8 cellular contexts compared by ENCODE assay signal in the genomic region with DNA sequence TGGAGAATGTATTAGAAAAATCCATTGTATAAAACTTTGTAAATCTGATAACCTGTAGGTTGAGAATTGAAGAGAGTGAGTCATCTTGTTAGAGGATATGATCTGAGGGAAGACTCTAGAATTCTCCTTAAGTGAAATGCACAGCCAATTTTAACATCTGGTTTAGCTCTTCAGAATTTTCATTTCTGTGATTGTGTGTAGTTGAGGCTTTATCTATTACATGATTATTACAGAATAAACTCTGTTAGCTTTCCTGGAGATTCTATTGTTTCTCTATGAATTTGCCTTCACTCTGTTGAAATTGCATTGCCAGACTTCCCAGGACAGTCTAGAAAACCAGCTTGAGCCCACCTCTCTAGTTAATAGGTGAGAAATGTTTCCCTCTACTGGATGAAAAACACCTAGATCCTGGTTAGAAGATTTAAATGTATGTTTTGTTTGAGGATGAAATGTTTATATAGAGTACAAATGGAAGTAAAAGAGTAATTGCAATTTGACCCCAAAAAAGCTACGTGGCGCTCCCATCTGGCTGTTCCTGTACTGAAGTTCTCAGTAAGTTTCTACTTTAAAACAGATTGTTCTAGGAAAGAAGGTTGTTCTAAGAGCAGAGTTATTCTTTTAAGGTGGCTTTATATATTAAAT. TPM values are rescaled to one million over a fixed set of nuclear protein-coding genes. Genes with fewer than 3 reads are reported as not detected.
DNase-seq lines count a peak whose midpoint lies in the region; ATAC-seq, FAIRE-seq and TF ChIP-seq lines count a peak whose summit lies in the region.

No MANE protein-coding gene starts in this region.

- H3K27ac Mint-ChIP-seq in activated CD4-positive, alpha-beta T cell treated with anti-CD3 and anti-CD28 coated beads for 36 hours: peak overlapping the region; percentile 99

- H3K4me3 ChIP-seq in bronchial epithelial cell (ENCODE audit: low read depth, low read length) (peak overlapping the region; percentile 87), muscle layer of duodenum (ENCODE audit: low read depth in 1 of 2, low read length in 2 of 2) (peak overlapping the region; percentile 70 to 95)

- CTCF ChIA-PET in activated CD4-positive, alpha-beta T cell treated with anti-CD3 and anti-CD28 coated beads for 36 hours (lab: Charles Lee): interaction anchor here (0.5 to 2.4 kb wide), 15 partner anchors 8 to 393 kb away, joined by 3 to 15 read pairs (median 3); no protein-coding TSS in a partner anchor

- no peak for FAIRE-seq in bronchial epithelial cell (lab: Jason Lieb, UNC)

- peak overlapping the region; percentile 98 for H3K4me3 Mint-ChIP-seq in activated CD4-positive, alpha-beta T cell treated with anti-CD3 and anti-CD28 coated beads for 36 hours

- intact Hi-C loops in activated CD4-positive, alpha-beta T cell treated with anti-CD3 and anti-CD28 coated beads for 36 hours (cut with DNase I, micrococcal nuclease): loop anchor here (1.0 to 10.0 kb wide), 4 partner anchors 8 to 596 kb away; no protein-coding TSS in a partner anchor

- no peak for DNase-seq in activated CD4-positive, alpha-beta T cell treated with anti-CD3 and anti-CD28 coated beads for 36 hours
- DNase-seq in activated CD4-positive, alpha-beta T cell treated with anti-CD3 and anti-CD28 coated beads, Interleukin-2, amount 50 U/mL, for 4 hours: no peak
- peak; percentile 41 for DNase-seq in NCI-H345 (lab: John Stamatoyannopoulos, UW)
- peak; percentile 66 for DNase-seq in bronchial epithelial cell (ENCODE audit: low read depth)
- DNase-seq in NCI-H2029 (lab: John Stamatoyannopoulos, UW): no peak

- POLR2A ChIA-PET in activated CD4-positive, alpha-beta T cell treated with anti-CD3 and anti-CD28 coated beads for 36 hours (lab: Charles Lee): interaction anchor here (1.5 kb wide), 1 partner anchor 39 kb away, joined by 12 read pairs; no protein-coding TSS in a partner anchor

- ATAC-seq in activated CD4-positive, alpha-beta T cell treated with anti-CD3 and anti-CD28 coated beads for 36 hours: no peak
- ATAC-seq in GM18517 (IDR thresholded peaks at IDR 0.05; ENCODE audit: unreplicated experiment) (no peak), esophagus mucosa (no peak)

- H3K9me3 ChIP-seq in muscle layer of duodenum (ENCODE audit: control insufficient read depth in 1 of 2, low read length in 2 of 2): no peaks in the 10 kb centered on the region

- H3K27me3 Mint-ChIP-seq in activated CD4-positive, alpha-beta T cell treated with anti-CD3 and anti-CD28 coated beads for 36 hours: no peaks in the 10 kb centered on the region

- peak overlapping the region; percentile 98 for H3K27ac ChIP-seq in muscle layer of duodenum (ENCODE audit: low read length)

- no peaks in the 10 kb centered on the region for H3K9me3 Mint-ChIP-seq in activated CD4-positive, alpha-beta T cell treated with anti-CD3 and anti-CD28 coated beads for 36 hours (ENCODE audit: low read depth)

- no peaks in the 10 kb centered on the region for H3K27me3 ChIP-seq in bronchial epithelial cell (ENCODE audit: control insufficient read depth, insufficient read depth, low read length)
- no peaks in the 10 kb centered on the region for H3K27me3 ChIP-seq in muscle layer of duodenum (ENCODE audit: low read depth, low read length)

- no peak for TF ChIP-seq CTCF in bronchial epithelial cell (IDR thresholded peaks at IDR 0.05; ENCODE audit: insufficient read depth, low read length, severe bottlenecking)

- peaks cover 49% of the 10 kb centered on the region for H3K4me1 Mint-ChIP-seq in activated CD4-positive, alpha-beta T cell treated with anti-CD3 and anti-CD28 coated beads for 36 hours

- H3K36me3 Mint-ChIP-seq in activated CD4-positive, alpha-beta T cell treated with anti-CD3 and anti-CD28 coated beads for 36 hours (ENCODE audit: low read depth): peaks cover 22% of the 10 kb centered on the region

- H3K4me1 ChIP-seq in muscle layer of duodenum (ENCODE audit: control insufficient read depth in 1 of 2, insufficient read depth in 2 of 2, low read length in 2 of 2): peaks cover 0 to 16% of the 10 kb centered on the region in 2 donors

- H3K36me3 ChIP-seq in bronchial epithelial cell (ENCODE audit: control insufficient read depth, insufficient read depth, low read length) (no peaks in the 10 kb centered on the region), muscle layer of duodenum (ENCODE audit: control insufficient read depth in 1 of 2, insufficient read depth in 2 of 2, low read length in 2 of 2) (no peaks in the 10 kb centered on the region)

RNA-seq across cellular contexts. Expression of a gene that starts 2.9 kb away (rescaled TPM):
- total RNA-seq in activated CD4-positive, alpha-beta T cell treated with anti-CD3 and anti-CD28 coated beads for 36 hours: 10 to 100 TPM; 47.5 to 58.7 TPM
- 34.2 and 49.4 TPM in 2 replicates for total RNA-seq in bronchial epithelial cell
- total RNA-seq in esophagus mucosa: 21.6 TPM

Comparison
In these comparisons a context has a peak if more than half of its experiments do, and no peak if none do; other contexts are left out.
1. DNase-seq: peak in NCI-H345 (single experiment) and bronchial epithelial cell (single experiment); none in activated CD4-positive, alpha-beta T cell treated with anti-CD3 and anti-CD28 coated beads for 36 hours (single experiment), activated CD4-positive, alpha-beta T cell treated with anti-CD3 and anti-CD28 coated beads, Interleukin-2, amount 50 U/mL, for 4 hours (0 of 2) and NCI-H2029 (single experiment).